In the genomic region with DNA sequence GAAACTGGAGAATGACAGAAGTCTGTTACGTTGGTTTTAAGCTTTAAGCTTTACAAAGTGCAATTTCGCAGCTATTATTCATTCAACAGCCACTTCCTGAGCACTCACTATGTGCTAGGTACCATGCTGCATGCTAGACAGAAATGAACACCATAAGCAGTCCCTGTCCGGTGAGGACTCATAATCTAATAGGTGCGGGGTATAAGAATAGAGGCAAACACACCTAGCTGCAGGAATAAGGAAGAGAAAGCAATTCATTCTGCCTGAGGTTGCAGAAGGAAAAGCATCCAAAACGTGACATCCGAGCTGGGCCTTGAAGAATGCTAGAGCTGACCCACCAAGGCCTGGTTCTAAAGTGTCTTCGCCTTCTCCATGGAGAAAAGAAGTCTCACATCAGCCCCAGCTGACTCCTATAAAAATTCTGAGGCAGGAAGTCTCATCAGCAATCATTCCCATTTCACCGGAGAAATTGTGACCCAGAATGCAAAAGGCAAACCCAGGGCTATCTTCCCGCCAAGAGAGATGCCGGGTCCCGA, we compare ENCODE assay signal across 8 cellular contexts.
DNase-seq lines count a peak whose midpoint lies in the region; ATAC-seq and TF ChIP-seq lines count a peak whose summit lies in the region.

No MANE protein-coding gene starts in this region.

- in situ Hi-C loops in GM13977 (cut with MboI; ENCODE audit: low pct_unique_long_range_greater_than_20kb, low sequenced_read_pairs, unreplicated experiment): no loop called here

- H4K20me1 ChIP-seq in DND-41 (ENCODE audit: insufficient read depth, low read length): peaks cover 6% of the 10 kb centered on the region; the same call in 1 of the 2 replicates

- peaks cover 71% of the 10 kb centered on the region for H3K79me2 ChIP-seq in DND-41 (ENCODE audit: insufficient read depth, low read length)

- H3K9ac ChIP-seq in DND-41 (ENCODE audit: low read depth, low read length) (peak overlapping the region; percentile 70), mucosa of stomach (ENCODE audit: low read length) (peak overlapping the region; percentile 93)

- ATAC-seq in DND-41 (ENCODE audit: insufficient read depth, low read depth): no peak
- no peak for ATAC-seq in GM21423 (IDR thresholded peaks at IDR 0.05; ENCODE audit: unreplicated experiment)
- ATAC-seq in HG02763 (IDR thresholded peaks at IDR 0.05; ENCODE audit: unreplicated experiment): no peak

- no peak for TF ChIP-seq CTCF in DND-41 (IDR thresholded peaks at IDR 0.05; ENCODE audit: borderline replicate concordance, extremely low read depth, low read length, poor library complexity, severe bottlenecking)
- TF ChIP-seq CTCF in GM13977 (IDR thresholded peaks at IDR 0.05; ENCODE audit: extremely low read depth, insufficient read depth, missing control alignments): no peak

- H3K9me3 ChIP-seq in DND-41 (ENCODE audit: insufficient read depth, low read length, severe bottlenecking) (no peaks in the 10 kb centered on the region), mucosa of stomach (ENCODE audit: control insufficient read depth, low read length) (no peaks in the 10 kb centered on the region)

- H3K36me3 ChIP-seq in DND-41 (ENCODE audit: insufficient read depth, low read length) (peaks cover 5% of the 10 kb centered on the region; the same call in 1 of the 2 replicates), mucosa of stomach (ENCODE audit: control insufficient read depth, insufficient read depth, low read length) (no peaks in the 10 kb centered on the region)

- H3K27ac ChIP-seq in DND-41 (ENCODE audit: low read length): peak overlapping the region; percentile 85
- H3K27ac ChIP-seq in caudate nucleus (ENCODE audit: low read depth, low read length): peak overlapping the region; percentile 85

- H3K4me3 ChIP-seq in DND-41 (ENCODE audit: low read depth in 1 of 2, low read length in 2 of 2) (peak overlapping the region; percentile 36 to 86), mucosa of stomach (ENCODE audit: low read length) (peak overlapping the region; percentile 94)

- no peaks in the 10 kb centered on the region for H3K27me3 ChIP-seq in DND-41 (ENCODE audit: insufficient read depth, low read length, poor library complexity)
- H3K27me3 ChIP-seq in mucosa of stomach (ENCODE audit: control insufficient read depth, insufficient read depth, low read length): no peaks in the 10 kb centered on the region

- DNase-seq in DND-41 (no peak), LoVo (ENCODE audit: low spot score) (peak; percentile 1), caudate nucleus (lab: John Stamatoyannopoulos, UW) (no peak), GM13977 (ENCODE audit: low spot score) (no peak)
- no peak for DNase-seq in activated CD4-positive, alpha-beta T cell treated with anti-CD3 and anti-CD28 coated beads, Interleukin-2, amount 50 U/mL, for 1 hour

- H3K4me2 ChIP-seq in DND-41 (ENCODE audit: insufficient read depth, low read length): peak overlapping the region; percentile 86

- H3K4me1 ChIP-seq in DND-41 (ENCODE audit: insufficient read depth, low read length) (peaks cover 44% of the 10 kb centered on the region), mucosa of stomach (ENCODE audit: control insufficient read depth, insufficient read depth, low read length) (peaks cover 34% of the 10 kb centered on the region)

- H2AFZ ChIP-seq in DND-41 (ENCODE audit: low read depth, low read length): peak overlapping the region; percentile 79
